ENCODE assay signal across 10 cellular contexts in genomic region chr1:35029756-35030155, GRCh38. TPM values are rescaled to one million over a fixed set of nuclear protein-coding genes. Genes with fewer than 3 reads are reported as not detected.
DNase-seq lines count a peak whose midpoint lies in the region; ATAC-seq, FAIRE-seq and TF ChIP-seq lines count a peak whose summit lies in the region.
"Had no signal": no experiment of that assay in that cellular context is flagged by ENCODE, and none has a peak within 500 bp of the region (broad histone marks: within the 10 kb centered on the region; RNA-seq: fewer than 3 reads in every experiment).

No MANE protein-coding gene starts in this region.

- H4K20me1 ChIP-seq in BLaER1 treated with 17β-estradiol and CSF1 and Interleukin-3, amounts not matched to agents 10 nM and 100 nM: peaks cover 0 to 36% (median 0%) of the 10 kb centered on the region in 11 experiments; a peak in 6 of 22 replicates
- H4K20me1 ChIP-seq in HCT116 (ENCODE audit: insufficient read depth): no peaks in the 10 kb centered on the region
- H4K20me1 ChIP-seq in astrocyte (ENCODE audit: insufficient read depth, low read length): no peaks in the 10 kb centered on the region

- H3K4me3 ChIP-seq in BLaER1 treated with 17β-estradiol and CSF1 and Interleukin-3, amounts not matched to agents 10 nM and 100 nM: peak overlapping the region; percentile 74 to 87 (median 80); a peak in 19 of 20 replicates
- H3K4me3 ChIP-seq in HCT116 (replicated peaks in 1 of 2; ENCODE audit: low read depth in 1 of 2, low read length in 2 of 2) (peak overlapping the region in 1 of 2 experiments; percentile 78; a peak in 1 of 4 replicates), astrocyte (ENCODE audit: insufficient read depth, low read depth, low read length) (no peak overlapping the region)

- POLR2A ChIA-PET in HCT116 (lab: Charles Lee): no interaction called here

- H3K4me3 Mint-ChIP-seq in astrocyte (ENCODE audit: unreplicated experiment) (peak overlapping the region; percentile 92), naive B cell (peak overlapping the region; percentile 96 to 100 (median 100))

- peaks cover 11 to 19% (median 16%) of the 10 kb centered on the region in 10 experiments for H3K4me1 ChIP-seq in BLaER1 treated with 17β-estradiol and CSF1 and Interleukin-3, amounts not matched to agents 10 nM and 100 nM
- H3K4me1 ChIP-seq in HCT116 (ENCODE audit: control insufficient read depth in 1 of 2, insufficient read depth in 2 of 2, low read length in 2 of 2): peaks cover 3 to 17% of the 10 kb centered on the region in 2 experiments; a peak in 3 of 4 replicates
- peaks cover 13% of the 10 kb centered on the region for H3K4me1 ChIP-seq in astrocyte (ENCODE audit: insufficient read depth, low read length)

- H3K36me3 ChIP-seq in BLaER1 treated with 17β-estradiol and CSF1 and Interleukin-3, amounts not matched to agents 10 nM and 100 nM: peaks cover 25 to 39% (median 31%) of the 10 kb centered on the region in 11 experiments
- H3K36me3 ChIP-seq in HCT116 (ENCODE audit: control insufficient read depth in 1 of 2, insufficient read depth in 2 of 2, low read length in 2 of 2): no peaks in the 10 kb centered on the region
- H3K36me3 ChIP-seq in astrocyte (ENCODE audit: insufficient read depth, low read length): peaks cover 2% of the 10 kb centered on the region

- peak overlapping the region; percentile 74 to 94 (median 84); a peak in 16 of 22 replicates for H3K9ac ChIP-seq in BLaER1 treated with 17β-estradiol and CSF1 and Interleukin-3, amounts not matched to agents 10 nM and 100 nM
- H3K9ac ChIP-seq in HCT116 (ENCODE audit: low read length): no peak overlapping the region
- no peak overlapping the region for H3K9ac ChIP-seq in astrocyte (ENCODE audit: low read length)

- peak overlapping the region in 7 of 11 experiments; percentile 80 to 94 (median 87); a peak in 11 of 22 replicates for H3K27ac ChIP-seq in BLaER1 treated with 17β-estradiol and CSF1 and Interleukin-3, amounts not matched to agents 10 nM and 100 nM
- H3K27ac ChIP-seq in HCT116 (ENCODE audit: low read depth, low read length) (no peak overlapping the region), astrocyte (ENCODE audit: low read depth, low read length) (no peak overlapping the region)

- H3K4me2 ChIP-seq in BLaER1 treated with 17β-estradiol and CSF1 and Interleukin-3, amounts not matched to agents 10 nM and 100 nM: peak overlapping the region; percentile 79 to 98 (median 90)
- H3K4me2 ChIP-seq in HCT116 (ENCODE audit: low read length): peak overlapping the region; percentile 86; the same call in 1 of the 2 replicates
- H3K4me2 ChIP-seq in astrocyte (ENCODE audit: low read length): peak overlapping the region; percentile 90

- H3K27ac Mint-ChIP-seq in astrocyte (ENCODE audit: unreplicated experiment) (peak overlapping the region; percentile 15), naive B cell (peak overlapping the region; percentile 81 to 98 (median 95))

- no peaks in the 10 kb centered on the region for H3K27me3 ChIP-seq in BLaER1 treated with 17β-estradiol and CSF1 and Interleukin-3, amounts not matched to agents 10 nM and 100 nM
- no peaks in the 10 kb centered on the region for H3K27me3 ChIP-seq in HCT116 (ENCODE audit: insufficient read depth, low read length)
- no peaks in the 10 kb centered on the region for H3K27me3 ChIP-seq in astrocyte (ENCODE audit: insufficient read depth, low read length)

- intact Hi-C loops in HCT116 (cut with micrococcal nuclease): no loop called here

- RAD21 ChIA-PET in HCT116 (lab: Charles Lee; ENCODE audit: low non-redundant PET in 1 of 2, low total read pairs in 2 of 2, uncharacterized antibody in 2 of 2, unreplicated experiment in 2 of 2): no interaction called here

- no peaks in the 10 kb centered on the region for H3K9me2 ChIP-seq in HCT116 (ENCODE audit: insufficient read depth)

- peaks cover 19 to 28% (median 26%) of the 10 kb centered on the region in 11 experiments for H3K9me3 ChIP-seq in BLaER1 treated with 17β-estradiol and CSF1 and Interleukin-3, amounts not matched to agents 10 nM and 100 nM (replicated peaks in 1 of 11)
- H3K9me3 ChIP-seq in HCT116 (ENCODE audit: control insufficient read depth in 1 of 2, insufficient read depth in 1 of 2, low read depth in 1 of 2, low read length in 2 of 2) (peaks cover 0 to 3% of the 10 kb centered on the region in 2 experiments; a peak in 1 of 4 replicates), astrocyte (ENCODE audit: insufficient read depth, low read depth, low read length) (no peaks in the 10 kb centered on the region)

- no peak for DNase-seq in HCT116 (ENCODE audit: low read depth, low spot score)
- no peak for DNase-seq in astrocyte (ENCODE audit: low read depth)
- no peak for DNase-seq in naive B cell
- DNase-seq in NCI-H2171 (lab: John Stamatoyannopoulos, UW): no peak
- DNase-seq in HT-29 (ENCODE audit: low spot score): no peak
- no peak for DNase-seq in NCI-H510A (lab: John Stamatoyannopoulos, UW)
- DNase-seq: mesendoderm; stimulated activated CD4-positive, alpha-beta T cell treated with anti-CD3 and anti-CD28 coated beads, Interleukin-2, amount 100 ng/mL, for 24 hours had no signal

- H3K27me3 Mint-ChIP-seq in astrocyte (ENCODE audit: low read depth, unreplicated experiment): no peaks in the 10 kb centered on the region
- H3K27me3 Mint-ChIP-seq in naive B cell: no peaks in the 10 kb centered on the region

- no peak for FAIRE-seq in astrocyte (lab: Jason Lieb, UNC)

- TF ChIP-seq POLR2A in HCT116 (IDR thresholded peaks at IDR 0.05; ENCODE audit: borderline replicate concordance, extremely low read depth, insufficient read depth, insufficient read length): no peak

- H3K36me3 Mint-ChIP-seq in astrocyte (ENCODE audit: low read depth, unreplicated experiment) (peaks cover 8% of the 10 kb centered on the region), naive B cell (peaks cover 14 to 15% of the 10 kb centered on the region in 2 donors)

- BruUV-seq in HCT116 (replicated peaks; lab: Mats Ljungman, UMichigan): no TSS peak

- CTCF ChIA-PET in HCT116 (lab: Charles Lee): interaction anchor here (1.6 kb wide), 1 partner anchor 177 kb away, joined by 4 read pairs; no protein-coding TSS in a partner anchor

- H3K4me1 Mint-ChIP-seq in astrocyte (ENCODE audit: low read depth, unreplicated experiment) (peaks cover 9% of the 10 kb centered on the region), naive B cell (peaks cover 28 to 46% (median 44%) of the 10 kb centered on the region in 3 donors)

- ATAC-seq in HCT116: no peak
- no peak for ATAC-seq in naive B cell (ENCODE audit: low read depth in 2 of 2)
- no peak for ATAC-seq in HG03342 (IDR thresholded peaks at IDR 0.05; ENCODE audit: unreplicated experiment)

- TF ChIP-seq RAD21 in HCT116 (IDR thresholded peaks at IDR 0.05; ENCODE audit: low read depth): no peak

- H3K79me2 ChIP-seq in HCT116 (ENCODE audit: insufficient read depth, low read length) (peaks cover 3% of the 10 kb centered on the region), astrocyte (ENCODE audit: insufficient read depth, low read length) (peaks cover 52% of the 10 kb centered on the region)

- TF ChIP-seq CTCF in HCT116 (IDR thresholded peaks at IDR 0.05 in 2 of 3, conservative IDR thresholded peaks at IDR 0.05 in 1 of 3; ENCODE audit: borderline replicate concordance in 1 of 3, insufficient read depth in 1 of 3, low read depth in 2 of 3, low read length in 2 of 3): no peak
- TF ChIP-seq CTCF in astrocyte (IDR thresholded peaks at IDR 0.05; ENCODE audit: insufficient read depth, low read depth, low read length): no peak

- H3K9me3 Mint-ChIP-seq in astrocyte (ENCODE audit: unreplicated experiment) (peaks cover 3% of the 10 kb centered on the region), naive B cell (peaks cover 0 to 11% (median 9%) of the 10 kb centered on the region in 7 donors)

- H2AFZ ChIP-seq in HCT116 (ENCODE audit: low read depth, low read length, poor library complexity, severe bottlenecking) (no peak overlapping the region), astrocyte (ENCODE audit: low read depth, low read length) (no peak overlapping the region)

TF ChIP-seq in HCT116, 20 proteins besides CTCF, POLR2A, EP300 and RAD21 (continues in another document):
- no peak for TF ChIP-seq EZH2phosphoT487 (IDR thresholded peaks at IDR 0.05; ENCODE audit: borderline replicate concordance)
- TF ChIP-seq SRF (IDR thresholded peaks at IDR 0.05; ENCODE audit: low read depth): no peak
- TF ChIP-seq POLR2AphosphoS5 (IDR thresholded peaks at IDR 0.05; ENCODE audit: low read depth, low read length): no peak
- TF ChIP-seq CBX3 (IDR thresholded peaks at IDR 0.05; ENCODE audit: low read depth): no peak
- TF ChIP-seq YY1 (IDR thresholded peaks at IDR 0.05; ENCODE audit: extremely low read depth, insufficient replicate concordance, low read depth, low read length): no peak
- no peak for TF ChIP-seq TCF7L2 (IDR thresholded peaks at IDR 0.05; ENCODE audit: borderline replicate concordance, extremely low read depth, insufficient read depth, insufficient read length)
- no peak for TF ChIP-seq ATF3 (IDR thresholded peaks at IDR 0.05)
- no peak for TF ChIP-seq ZFX (IDR thresholded peaks at IDR 0.05)
- no peak for TF ChIP-seq JUND (IDR thresholded peaks at IDR 0.05)
- no peak for TF ChIP-seq EZH2 (IDR thresholded peaks at IDR 0.05)
- no peak for TF ChIP-seq FOSL1 (IDR thresholded peaks at IDR 0.05; ENCODE audit: low read depth)
- no peak for TF ChIP-seq ELF1 (IDR thresholded peaks at IDR 0.05; ENCODE audit: borderline replicate concordance, low read depth)
- TF ChIP-seq SP1 (IDR thresholded peaks at IDR 0.05; ENCODE audit: low read depth): no peak
- TF ChIP-seq SIN3A (IDR thresholded peaks at IDR 0.05; ENCODE audit: low read depth): no peak

RNA-seq across cellular contexts. Expression of gene ZMYM6, which starts 2.0 kb away (rescaled TPM):
- total RNA-seq in HCT116 (2021; ENCODE audit: unreplicated experiment) (14.4 TPM), astrocyte (18.5 and 20.5 TPM in 2 replicates)
- 2.8 and 4.1 TPM in 2 replicates for polyA plus RNA-seq in HCT116 (2012)
- 10 to 100 TPM in 4 of 6 donors, 1 to 10 TPM in 2; 8.0 to 18.9 (median 12.7) TPM for polyA plus RNA-seq in naive B cell (ENCODE audit: low read depth in 6 of 6)
- total RNA-seq in HT-29 (2014; rRNA removed; shearing (Covaris generic)): 4.4 and 7.4 TPM in 2 replicates

RNA-seq across cellular contexts. Expression of gene TMEM35B, which starts 44.6 kb away (rescaled TPM):
- total RNA-seq in HCT116 (2021; ENCODE audit: unreplicated experiment) (14.6 TPM), astrocyte (15.6 and 17.0 TPM in 2 replicates)
- 25.2 and 25.7 TPM in 2 replicates for polyA plus RNA-seq in HCT116 (2012)
- polyA plus RNA-seq in naive B cell (ENCODE audit: low read depth in 6 of 6): 10 to 100 TPM; 36.0 to 89.6 (median 77.9) TPM
- 11.7 TPM in 2 replicates for total RNA-seq in HT-29 (2014; rRNA removed; shearing (Covaris generic))

RNA-seq across cellular contexts. Expression of gene ZMYM1, which starts 49.4 kb away (rescaled TPM):
- total RNA-seq in HCT116 (2021; ENCODE audit: unreplicated experiment) (37.6 TPM), astrocyte (15.1 and 17.1 TPM in 2 replicates)
- 5.9 and 8.3 TPM in 2 replicates for polyA plus RNA-seq in HCT116 (2012)
- 10 to 100 TPM; 10.7 to 15.7 (median 13.4) TPM for polyA plus RNA-seq in naive B cell (ENCODE audit: low read depth in 6 of 6)
- 3.7 and 7.4 TPM in 2 replicates for total RNA-seq in HT-29 (2014; rRNA removed; shearing (Covaris generic))

Comparison
In these comparisons a context has a peak if more than half of its experiments do, and no peak if none do; other contexts are left out.
1. H3K27ac ChIP-seq: peak in BLaER1 treated with 17β-estradiol and CSF1 and Interleukin-3, amounts not matched to agents 10 nM and 100 nM (7 of 11); none in HCT116 (single experiment) and astrocyte (single experiment).
2. H3K9ac ChIP-seq: peak in BLaER1 treated with 17β-estradiol and CSF1 and Interleukin-3, amounts not matched to agents 10 nM and 100 nM (11 of 11); none in HCT116 (single experiment) and astrocyte (single experiment).
3. Peak in every context shown above with its lines, with median percentiles within 50 percentile points of each other: H3K4me2 ChIP-seq.